In the genomic region with DNA sequence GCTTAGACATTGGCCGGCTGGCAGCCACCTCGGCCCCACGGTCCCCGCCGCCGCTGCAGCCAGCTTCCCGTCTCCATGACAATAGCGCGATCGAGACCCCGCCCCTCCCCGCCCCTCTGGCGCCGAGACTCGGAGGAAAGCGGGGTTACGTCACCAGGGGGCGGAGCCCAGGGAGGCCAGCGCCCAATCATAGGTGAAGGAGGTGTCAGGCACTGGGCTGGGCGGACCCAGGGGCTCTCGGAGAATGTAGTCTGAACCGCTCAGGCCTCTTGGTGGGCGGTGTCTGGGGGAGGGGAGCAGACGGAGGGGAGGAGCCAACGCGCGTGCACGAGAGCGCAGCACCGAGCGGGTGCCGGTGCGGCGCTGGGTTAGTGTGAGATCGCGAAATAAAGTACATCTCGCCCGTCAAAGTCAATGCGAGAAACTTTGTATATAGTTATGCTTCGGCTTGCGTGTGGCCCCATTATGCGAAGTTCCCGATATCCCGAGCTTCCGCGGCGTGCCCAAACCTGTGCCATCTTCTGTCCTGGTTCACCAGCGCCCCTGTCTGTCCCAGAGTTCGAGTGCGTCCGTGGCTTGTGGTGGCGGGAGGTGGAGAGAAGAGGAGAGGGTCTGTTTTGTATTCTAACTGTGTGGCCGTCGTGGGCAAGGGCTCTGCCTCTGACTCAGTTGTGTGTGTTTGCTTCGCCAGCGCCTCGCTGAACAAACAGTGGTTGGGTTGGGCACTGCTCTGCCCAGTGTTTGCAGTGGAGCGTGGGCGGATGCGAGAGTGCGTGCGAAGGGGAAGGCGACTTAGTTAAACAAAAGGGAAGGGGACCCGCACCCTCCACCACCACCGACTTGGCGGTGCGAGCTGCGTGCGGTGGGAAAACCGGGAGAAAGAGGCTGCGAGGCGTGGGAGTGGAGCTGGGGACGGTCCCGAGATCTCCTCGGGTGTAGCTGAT, we compare ENCODE assay signal across 8 cellular contexts. TPM values are rescaled to one million over a fixed set of nuclear protein-coding genes. Genes with fewer than 3 reads are reported as not detected.
A peak's percentile ranks its signal among the peaks of the same experiment; 100 is the strongest.
DNase-seq lines count a peak whose midpoint lies in the region; ATAC-seq and TF ChIP-seq lines count a peak whose summit lies in the region.

No MANE protein-coding gene starts in this region.

- peaks cover 9% of the 10 kb centered on the region for H3K36me3 Mint-ChIP-seq in activated naive CD8-positive, alpha-beta T cell
- H3K36me3 Mint-ChIP-seq in type B pancreatic cell, result peaks cover 14% of the 10 kb centered on the region

- TF ChIP-seq CTCF in GM06990 (IDR thresholded peaks at IDR 0.05; ENCODE audit: insufficient read depth, low read length, poor library complexity, severe bottlenecking), result no peak
- TF ChIP-seq CTCF in cardiac muscle cell (IDR thresholded peaks at IDR 0.05; ENCODE audit: low read depth, low read length), result no peak
- TF ChIP-seq CTCF in type B pancreatic cell (conservative IDR thresholded peaks at IDR 0.05), result peak; percentile 39

- peak; percentile 82 for ATAC-seq in HG02588 (IDR thresholded peaks at IDR 0.05; ENCODE audit: unreplicated experiment)
- peak; percentile 84 for ATAC-seq in SK-N-SH treated with all-trans-retinoic acid at 6 μM for 48 hours

- H3K27ac ChIP-seq in cardiac muscle cell, result peak overlapping the region; percentile 95

- peaks cover 10% of the 10 kb centered on the region for H3K9me3 Mint-ChIP-seq in activated naive CD8-positive, alpha-beta T cell (ENCODE audit: low read depth)
- no peaks in the 10 kb centered on the region for H3K9me3 Mint-ChIP-seq in type B pancreatic cell

- H3K9me3 ChIP-seq in cardiac muscle cell (ENCODE audit: low read depth), result no peaks in the 10 kb centered on the region

- H3K4me1 Mint-ChIP-seq in activated naive CD8-positive, alpha-beta T cell (ENCODE audit: low read depth), result peaks cover 38% of the 10 kb centered on the region
- H3K4me1 Mint-ChIP-seq in type B pancreatic cell (ENCODE audit: unreplicated experiment), result peaks cover 20% of the 10 kb centered on the region

- peak overlapping the region; percentile 96 for H3K4me3 Mint-ChIP-seq in activated naive CD8-positive, alpha-beta T cell
- H3K4me3 Mint-ChIP-seq in type B pancreatic cell, result peak overlapping the region; percentile 98

- peaks cover 25% of the 10 kb centered on the region for H3K4me1 ChIP-seq in cardiac muscle cell (ENCODE audit: low read depth)

- H3K27me3 ChIP-seq in GM06990 (replicated peaks; ENCODE audit: control insufficient read depth, insufficient read depth, low read length) (no peaks in the 10 kb centered on the region; the same call in 1 of the 2 replicates), cardiac muscle cell (no peaks in the 10 kb centered on the region)

- H3K4me3 ChIP-seq in GM06990 (replicated peaks; ENCODE audit: low read depth, low read length), result peak overlapping the region; percentile 42
- H3K4me3 ChIP-seq in cardiac muscle cell, result peak overlapping the region; percentile 96

- H3K27me3 Mint-ChIP-seq in activated naive CD8-positive, alpha-beta T cell, result peaks cover 44% of the 10 kb centered on the region
- peaks cover 41% of the 10 kb centered on the region for H3K27me3 Mint-ChIP-seq in type B pancreatic cell

- H3K36me3 ChIP-seq in GM06990 (ENCODE audit: control insufficient read depth, insufficient read depth, low read length), result no peaks in the 10 kb centered on the region
- H3K36me3 ChIP-seq in cardiac muscle cell, result peaks cover 6% of the 10 kb centered on the region

- DNase-seq in GM06990 (ENCODE audit: extremely low read depth, insufficient read length) (peak; percentile 88), NCI-H1048 (lab: John Stamatoyannopoulos, UW) (peak; percentile 74), cardiac muscle cell (ENCODE audit: low read depth in 1 of 2, low spot score in 1 of 2) (peak; percentile 99 to 100), pons (ENCODE audit: low spot score) (peak; percentile 99), type B pancreatic cell (ENCODE audit: extremely low spot score, unreplicated experiment) (peak; percentile 100)

- peak overlapping the region; percentile 34 for H3K27ac Mint-ChIP-seq in activated naive CD8-positive, alpha-beta T cell
- peak overlapping the region; percentile 97 for H3K27ac Mint-ChIP-seq in type B pancreatic cell

TF ChIP-seq in SK-N-SH treated with all-trans-retinoic acid at 6 μM for 48 hours, 23 proteins besides CTCF, POLR2A, EP300 and RAD21:
- TF ChIP-seq PPARA (CRISPR knock-in tag; IDR thresholded peaks at IDR 0.05; ENCODE audit: borderline replicate concordance) (no peak), ZC3H10 (CRISPR knock-in tag; IDR thresholded peaks at IDR 0.05) (no peak), RARB (CRISPR knock-in tag; IDR thresholded peaks at IDR 0.05) (no peak), GLIS3 (CRISPR knock-in tag; IDR thresholded peaks at IDR 0.05) (no peak)

RNA-seq across cellular contexts. Expression of gene IRX5, which starts 1.3 kb away (rescaled TPM):
- total RNA-seq in cardiac muscle cell (69.1 and 93.0 TPM in 2 replicates), type B pancreatic cell (ENCODE audit: low replicate concordance) (21.5 and 29.1 TPM in 2 replicates)
- polyA plus RNA-seq in cardiac muscle cell, result 22.0 and 24.7 TPM in 2 replicates

Comparison
In these comparisons a context has a peak if more than half of its experiments do, and no peak if none do; other contexts are left out.
1. Peak in every context shown above with its lines: DNase-seq, ATAC-seq, H3K4me3 ChIP-seq and H3K27ac ChIP-seq.